In the genomic region with DNA sequence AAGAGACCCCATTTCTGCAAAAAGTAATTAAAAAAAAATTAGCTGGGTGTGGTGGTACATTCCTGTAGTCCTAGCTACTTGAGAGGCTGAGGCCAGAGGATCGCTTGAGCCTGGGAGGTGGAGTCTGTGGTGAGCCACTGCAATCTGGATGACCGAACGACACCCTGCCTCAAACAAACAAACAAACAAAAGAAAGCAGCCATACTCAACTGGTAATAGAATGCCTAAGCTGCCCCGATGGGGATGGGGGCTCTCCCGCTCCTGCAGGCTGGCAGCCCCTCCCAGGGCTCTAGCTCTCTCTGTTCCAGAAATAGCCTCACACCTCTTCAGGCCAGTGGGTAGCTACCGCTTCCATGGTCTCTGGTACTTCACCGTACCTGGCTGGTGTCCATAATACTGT, we compare ENCODE assay signal across 25 cellular contexts.
DNase-seq lines count a peak whose midpoint lies in the region; ATAC-seq, FAIRE-seq and TF ChIP-seq lines count a peak whose summit lies in the region.
"Had no signal": no experiment of that assay in that cellular context is flagged by ENCODE, and none has a peak within 500 bp of the region (broad histone marks: within the 10 kb centered on the region; RNA-seq: fewer than 3 reads in every experiment).

No MANE protein-coding gene starts in this region.

- H3K27ac Mint-ChIP-seq in neural progenitor cell: no peak overlapping the region
- H3K27ac Mint-ChIP-seq: activated naive CD4-positive, alpha-beta T cell treated with anti-CD3 and anti-CD28 coated beads, Interleukin-2, amount 50 U/mL, for 24 hours; activated T-helper 1 cell treated with anti-CD3 and anti-CD28 coated beads, Interleukin-12 subunit alpha, Interleukin-12 subunit beta, Interleukin-2, Interleukin-4 antibody, amounts not matched to agents 30 ng/mL and 10 ng/mL and 1 ng/mL, durations not matched to agents 14 hours and 24 hours and 36 hours; natural killer cell had no signal

- no peak for FAIRE-seq in A549 (lab: Jason Lieb, UNC)

- H3K9ac ChIP-seq in stomach smooth muscle (ENCODE audit: low read length in 2 of 2): no peak overlapping the region
- no peak overlapping the region for H3K9ac ChIP-seq in neural progenitor cell
- H3K9ac ChIP-seq: BLaER1 treated with 17β-estradiol and CSF1 and Interleukin-3, amounts not matched to agents 10 nM and 100 nM; GM23248 had no signal

- peaks cover 18% of the 10 kb centered on the region for H3F3A ChIP-seq in neural progenitor cell (ENCODE audit: low read depth)

- peaks cover 2% of the 10 kb centered on the region for H3K27me3 Mint-ChIP-seq in neural progenitor cell (ENCODE audit: insufficient read depth, low read depth)
- H3K27me3 Mint-ChIP-seq: activated naive CD4-positive, alpha-beta T cell treated with anti-CD3 and anti-CD28 coated beads, Interleukin-2, amount 50 U/mL, for 24 hours had no signal

- no peak overlapping the region for H3K4me3 Mint-ChIP-seq in neural progenitor cell
- H3K4me3 Mint-ChIP-seq: activated naive CD4-positive, alpha-beta T cell treated with anti-CD3 and anti-CD28 coated beads, Interleukin-2, amount 50 U/mL, for 24 hours; activated T-helper 1 cell treated with anti-CD3 and anti-CD28 coated beads, Interleukin-12 subunit alpha, Interleukin-12 subunit beta, Interleukin-2, Interleukin-4 antibody, amounts not matched to agents 30 ng/mL and 10 ng/mL and 1 ng/mL, durations not matched to agents 14 hours and 24 hours and 36 hours; natural killer cell had no signal

- H3K9me3 ChIP-seq in A549: no peaks in the 10 kb centered on the region
- no peaks in the 10 kb centered on the region for H3K9me3 ChIP-seq in stomach smooth muscle (ENCODE audit: control insufficient read depth in 2 of 2, low read length in 2 of 2)
- H3K9me3 ChIP-seq in neural progenitor cell (ENCODE audit: low read depth): no peaks in the 10 kb centered on the region
- H3K9me3 ChIP-seq: BLaER1 treated with 17β-estradiol and CSF1 and Interleukin-3, amounts not matched to agents 10 nM and 100 nM; ovary; right lobe of liver had no signal

- no peak for TF ChIP-seq RAD21 in A549 (conservative IDR thresholded peaks at IDR 0.05 in 1 of 2, IDR thresholded peaks at IDR 0.05 in 1 of 2)

- DNase-seq in A549 (ENCODE audit: low read depth in 1 of 2, low spot score in 1 of 2): no peak
- peak; percentile 53 for DNase-seq in coronary artery (ENCODE audit: low spot score)
- DNase-seq in NCI-H524 treated with DMSO at 0.1 percent for 48 hours (lab: John Stamatoyannopoulos, UW): no peak
- no peak for DNase-seq in 8988T
- DNase-seq in neural progenitor cell (ENCODE audit: low spot score): no peak
- DNase-seq: ACHN; cerebellar nuclear complex; effector memory CD4-positive, alpha-beta T cell; EL; GM23248; IMR-90; left colon; midbrain; natural killer cell; NCI-H2081; ovary; right lobe of liver; SIG-M5 had no signal

- H3K27ac ChIP-seq in A549 (peak overlapping the region in 1 of 2 experiments; percentile 75; a peak in 3 of 6 replicates), coronary artery (peak overlapping the region; percentile 79 to 86), layer of hippocampus (ENCODE audit: low read depth, low read length) (peak overlapping the region; percentile 74), stomach smooth muscle (ENCODE audit: low read length) (peak overlapping the region; percentile 37), neural progenitor cell (no peak overlapping the region)
- H3K27ac ChIP-seq: BLaER1 treated with 17β-estradiol and CSF1 and Interleukin-3, amounts not matched to agents 10 nM and 100 nM; GM23248; HL-60; ovary had no signal

- CTCF ChIA-PET in A549 (lab: Yijun Ruan, JAX): interaction anchor here (0.6 to 4.9 kb wide), 5 partner anchors 52 to 1195 kb away, joined by 3 to 23 read pairs (median 4); no protein-coding TSS in a partner anchor

- no peaks in the 10 kb centered on the region for H3K79me2 ChIP-seq in neural progenitor cell (ENCODE audit: low read depth)

- peaks cover 13% of the 10 kb centered on the region for H3K36me3 Mint-ChIP-seq in neural progenitor cell
- H3K36me3 Mint-ChIP-seq: activated naive CD4-positive, alpha-beta T cell treated with anti-CD3 and anti-CD28 coated beads, Interleukin-2, amount 50 U/mL, for 24 hours; natural killer cell had no signal

- no peak for TF ChIP-seq POLR2A in A549 (IDR thresholded peaks at IDR 0.05; ENCODE audit: low read length)

- H2AFZ ChIP-seq in neural progenitor cell (replicated peaks): no peak overlapping the region
- H2AFZ ChIP-seq: GM23248 had no signal

- TF ChIP-seq EP300 in A549 (IDR thresholded peaks at IDR 0.05): no peak

- H4K20me1 ChIP-seq in neural progenitor cell (ENCODE audit: low read depth): peaks cover 13% of the 10 kb centered on the region

- TF ChIP-seq CTCF in A549 (IDR thresholded peaks at IDR 0.05) (no peak), coronary artery (IDR thresholded peaks at IDR 0.05) (no peak), neural progenitor cell (IDR thresholded peaks at IDR 0.05) (no peak)

- H3K4me3 ChIP-seq in A549: no peak overlapping the region
- peak overlapping the region; percentile 7 for H3K4me3 ChIP-seq in coronary artery
- H3K4me3 ChIP-seq in stomach smooth muscle (ENCODE audit: low read length in 2 of 2): no peak overlapping the region
- no peak overlapping the region for H3K4me3 ChIP-seq in neural progenitor cell
- H3K4me3 ChIP-seq: BLaER1 treated with 17β-estradiol and CSF1 and Interleukin-3, amounts not matched to agents 10 nM and 100 nM; GM23248; ovary; right lobe of liver had no signal

- H3K4me1 ChIP-seq in A549 (peaks cover 100% of the 10 kb centered on the region), stomach smooth muscle (ENCODE audit: control insufficient read depth, insufficient read depth, low read length) (peaks cover 98% of the 10 kb centered on the region), neural progenitor cell (peaks cover 28% of the 10 kb centered on the region)

- WGBS in A549 (ENCODE audit: missing lambda C conversion rate): 76% methylated on average over 7 of the region's 7 CpGs

- H3K4me2 ChIP-seq in A549 (peak overlapping the region; percentile 44), neural progenitor cell (no peak overlapping the region)
- H3K4me2 ChIP-seq: BLaER1 treated with 17β-estradiol and CSF1 and Interleukin-3, amounts not matched to agents 10 nM and 100 nM had no signal

- ATAC-seq in A549 (no peak), HG03159 (IDR thresholded peaks at IDR 0.05; ENCODE audit: unreplicated experiment) (no peak)
- ATAC-seq: left colon, natural killer cell had no signal

- H3K4me1 Mint-ChIP-seq in neural progenitor cell: peaks cover 40% of the 10 kb centered on the region
- H3K4me1 Mint-ChIP-seq: activated naive CD4-positive, alpha-beta T cell treated with anti-CD3 and anti-CD28 coated beads, Interleukin-2, amount 50 U/mL, for 24 hours; natural killer cell had no signal

- peaks cover 14 to 26% of the 10 kb centered on the region in 2 donors for H3K36me3 ChIP-seq in stomach smooth muscle (ENCODE audit: control insufficient read depth in 2 of 2, insufficient read depth in 2 of 2, low read length in 2 of 2)
- H3K36me3 ChIP-seq in neural progenitor cell: no peaks in the 10 kb centered on the region
- H3K36me3 ChIP-seq: ovary had no signal

- no peaks in the 10 kb centered on the region for H3K9me3 Mint-ChIP-seq in neural progenitor cell
- H3K9me3 Mint-ChIP-seq: activated naive CD4-positive, alpha-beta T cell treated with anti-CD3 and anti-CD28 coated beads, Interleukin-2, amount 50 U/mL, for 24 hours; activated T-helper 1 cell treated with anti-CD3 and anti-CD28 coated beads, Interleukin-12 subunit alpha, Interleukin-12 subunit beta, Interleukin-2, Interleukin-4 antibody, amounts not matched to agents 30 ng/mL and 10 ng/mL and 1 ng/mL, durations not matched to agents 14 hours and 24 hours and 36 hours; natural killer cell had no signal

- H3K27me3 ChIP-seq in layer of hippocampus (ENCODE audit: control insufficient read depth, insufficient read depth, low read length) (no peaks in the 10 kb centered on the region), stomach smooth muscle (ENCODE audit: control insufficient read depth in 1 of 2, insufficient read depth in 2 of 2, low read length in 2 of 2) (no peaks in the 10 kb centered on the region), neural progenitor cell (no peaks in the 10 kb centered on the region)
- H3K27me3 ChIP-seq: BLaER1 treated with 17β-estradiol and CSF1 and Interleukin-3, amounts not matched to agents 10 nM and 100 nM; ovary; right lobe of liver had no signal

- POLR2A ChIA-PET in A549 (lab: Yijun Ruan, JAX): interaction anchor here (0.9 kb wide), 1 partner anchor 167 kb away, joined by 4 read pairs; no protein-coding TSS in a partner anchor

TF ChIP-seq in A549, 52 proteins besides CTCF, POLR2A, EP300 and RAD21:
- no peak for TF ChIP-seq KDM5A (IDR thresholded peaks at IDR 0.05)
- no peak for TF ChIP-seq TP53 (CRISPR knock-in tag; IDR thresholded peaks at IDR 0.05)
- TF ChIP-seq EHF (CRISPR knock-in tag; IDR thresholded peaks at IDR 0.05): no peak
- TF ChIP-seq POLR2AphosphoS2 (conservative IDR thresholded peaks at IDR 0.05; ENCODE audit: low read length): no peak
- no peak for TF ChIP-seq SMC3 (IDR thresholded peaks at IDR 0.05)
- no peak for TF ChIP-seq MAFK (IDR thresholded peaks at IDR 0.05; ENCODE audit: partially characterized antibody)
- TF ChIP-seq JUN (IDR thresholded peaks at IDR 0.05): no peak
- no peak for TF ChIP-seq NPAS2 (CRISPR knock-in tag; IDR thresholded peaks at IDR 0.05; ENCODE audit: borderline replicate concordance)
- TF ChIP-seq CHD4 (IDR thresholded peaks at IDR 0.05; ENCODE audit: borderline replicate concordance): no peak
- TF ChIP-seq RFX5 (IDR thresholded peaks at IDR 0.05): no peak
- no peak for TF ChIP-seq RCOR1 (IDR thresholded peaks at IDR 0.05; ENCODE audit: low read depth, low read length)
- TF ChIP-seq ZC3H11A (IDR thresholded peaks at IDR 0.05): no peak
- no peak for TF ChIP-seq CHD2 (IDR thresholded peaks at IDR 0.05; ENCODE audit: low read length, partially characterized antibody)
- no peak for TF ChIP-seq GATA3 (IDR thresholded peaks at IDR 0.05; ENCODE audit: borderline replicate concordance)
